ENCODE assay signal across 20 cellular contexts in the genomic region with DNA sequence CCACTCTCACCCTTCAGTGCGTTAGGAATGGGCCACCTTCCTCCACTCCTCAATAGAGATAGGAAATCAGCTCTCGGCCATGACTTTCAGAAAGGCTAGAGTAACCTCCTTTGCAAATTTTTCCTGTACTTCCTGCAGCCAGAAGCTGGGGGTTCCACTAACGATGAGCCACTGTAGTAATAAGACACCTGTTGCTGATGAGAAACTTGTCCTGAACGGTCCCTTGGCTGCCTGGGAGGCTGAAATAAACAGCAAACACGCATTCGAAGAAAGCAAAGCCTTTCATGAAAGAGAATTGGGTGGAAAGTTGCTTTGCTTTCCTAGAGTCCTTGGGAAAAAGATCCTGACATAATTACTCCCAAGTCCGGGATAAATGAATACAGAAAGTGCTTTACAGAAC.
A peak's percentile ranks its signal among the peaks of the same experiment; 100 is the strongest.
DNase-seq lines count a peak whose midpoint lies in the region; ATAC-seq, FAIRE-seq and TF ChIP-seq lines count a peak whose summit lies in the region.
"Had no signal": no experiment of that assay in that cellular context is flagged by ENCODE, and none has a peak within 500 bp of the region (broad histone marks: within the 10 kb centered on the region; RNA-seq: fewer than 3 reads in every experiment).

No MANE protein-coding gene starts in this region.

- ATAC-seq in GM23338 (no peak), GM21447 (IDR thresholded peaks at IDR 0.05; ENCODE audit: unreplicated experiment) (no peak), GM18502 (IDR thresholded peaks at IDR 0.05; ENCODE audit: poor library complexity, unreplicated experiment) (no peak)
- ATAC-seq: CD8-positive, alpha-beta T cell had no signal

- H3K9me3 ChIP-seq in endothelial cell of umbilical vein (replicated peaks; ENCODE audit: control insufficient read depth, insufficient read depth, low read length), result no peaks in the 10 kb centered on the region
- H3K9me3 ChIP-seq: BLaER1, Caco-2, HAP-1 had no signal

- no peak overlapping the region for H3K27ac Mint-ChIP-seq in GM23338
- H3K27ac Mint-ChIP-seq: B cell; CD4-positive, CD25-positive, alpha-beta regulatory T cell; CD8-positive, alpha-beta T cell had no signal

- intact Hi-C loops in endothelial cell of umbilical vein (cut with micrococcal nuclease), result no loop called here

- H3K4me1 Mint-ChIP-seq in GM23338, result peaks cover 6% of the 10 kb centered on the region
- H3K4me1 Mint-ChIP-seq: B cell; CD4-positive, CD25-positive, alpha-beta regulatory T cell had no signal

- no peaks in the 10 kb centered on the region for H3F3A ChIP-seq in GM23338 (replicated peaks; ENCODE audit: low read depth)

- H3K9ac ChIP-seq in endothelial cell of umbilical vein (replicated peaks; ENCODE audit: extremely low read depth, insufficient read depth, low read length), result no peak overlapping the region
- H3K9ac ChIP-seq: BLaER1 had no signal

- H3K27me3 ChIP-seq in GM23338 (ENCODE audit: insufficient read depth), result no peaks in the 10 kb centered on the region
- no peaks in the 10 kb centered on the region for H3K27me3 ChIP-seq in endothelial cell of umbilical vein (ENCODE audit: control insufficient read depth in 2 of 2, insufficient read depth in 2 of 2, low read length in 2 of 2)
- H3K27me3 ChIP-seq: BLaER1 had no signal

- H4K20me1 ChIP-seq in GM23338 (replicated peaks; ENCODE audit: insufficient read depth) (no peaks in the 10 kb centered on the region), endothelial cell of umbilical vein (replicated peaks; ENCODE audit: control insufficient read depth, extremely low read depth, insufficient read depth, low read length) (no peaks in the 10 kb centered on the region)
- H4K20me1 ChIP-seq: BLaER1 had no signal

- no peak overlapping the region for H3K4me3 ChIP-seq in GM23338
- H3K4me3 ChIP-seq in endothelial cell of umbilical vein (replicated peaks in 1 of 3; ENCODE audit: insufficient read depth in 1 of 3, low read depth in 1 of 3, low read length in 3 of 3), result no peak overlapping the region
- H3K4me3 ChIP-seq: BLaER1, HAP-1 had no signal

- H3K27me3 Mint-ChIP-seq in GM23338 (ENCODE audit: insufficient read depth, low read depth, poor library complexity), result peaks cover 3% of the 10 kb centered on the region

- dilution Hi-C loops in endothelial cell of umbilical vein (cut with MboI; ENCODE audit: extremely low pct_ligation_motif_present, low sequenced_read_pairs), result no loop called here

- H3K79me2 ChIP-seq in GM23338 (replicated peaks; ENCODE audit: insufficient read depth), result no peaks in the 10 kb centered on the region
- no peaks in the 10 kb centered on the region for H3K79me2 ChIP-seq in endothelial cell of umbilical vein (ENCODE audit: control insufficient read depth, insufficient read depth, low read length)

- H3K4me1 ChIP-seq in GM23338 (ENCODE audit: insufficient read depth) (peaks cover 5% of the 10 kb centered on the region), endothelial cell of umbilical vein (ENCODE audit: control insufficient read depth, extremely low read depth, insufficient read depth, low read length) (peaks cover 5% of the 10 kb centered on the region)
- H3K4me1 ChIP-seq: Caco-2, HAP-1 had no signal

- H2AFZ ChIP-seq in GM23338 (peak overlapping the region; percentile 47; the same call in 1 of the 2 replicates), endothelial cell of umbilical vein (ENCODE audit: low read depth, low read length) (peak overlapping the region; percentile 36)

- CTCF ChIA-PET in endothelial cell of umbilical vein (lab: Charles Lee), result interaction anchor here (1.1 kb wide), 1 partner anchor 18 kb away, joined by 3 read pairs; no protein-coding TSS in a partner anchor

- TF ChIP-seq CTCF in GM23338 (conservative IDR thresholded peaks at IDR 0.05; ENCODE audit: low read depth in 2 of 2) (no peak), endothelial cell of umbilical vein (IDR thresholded peaks at IDR 0.05; ENCODE audit: extremely low read depth in 1 of 2, insufficient read depth in 1 of 2, low read depth in 1 of 2, low read length in 2 of 2) (no peak)

- POLR2A ChIA-PET in endothelial cell of umbilical vein (lab: Charles Lee), result no interaction called here

- no peak for FAIRE-seq in endothelial cell of umbilical vein (lab: Jason Lieb, UNC)
- FAIRE-seq: A204.1, G401.6, GM12892, H54 had no signal

- no peak overlapping the region for H3K4me3 Mint-ChIP-seq in GM23338
- H3K4me3 Mint-ChIP-seq: B cell; CD4-positive, CD25-positive, alpha-beta regulatory T cell; CD8-positive, alpha-beta T cell had no signal

- H3K4me2 ChIP-seq in GM23338, result no peak overlapping the region
- H3K4me2 ChIP-seq in endothelial cell of umbilical vein (ENCODE audit: insufficient read depth, low read length), result no peak overlapping the region
- H3K4me2 ChIP-seq: BLaER1 had no signal

- H3K36me3 ChIP-seq in GM23338 (ENCODE audit: insufficient read depth), result no peaks in the 10 kb centered on the region
- H3K36me3 ChIP-seq in endothelial cell of umbilical vein (ENCODE audit: control insufficient read depth in 2 of 2, extremely low read depth in 1 of 2, insufficient read depth in 2 of 2, low read length in 2 of 2), result no peaks in the 10 kb centered on the region
- H3K36me3 ChIP-seq: BLaER1, HAP-1 had no signal

- TF ChIP-seq POLR2A in endothelial cell of umbilical vein (IDR thresholded peaks at IDR 0.05; ENCODE audit: low read depth, low read length), result no peak

- H3K9me1 ChIP-seq in endothelial cell of umbilical vein (replicated peaks; ENCODE audit: control insufficient read depth, extremely low read depth, insufficient read depth, low read length), result no peaks in the 10 kb centered on the region

- H3K27ac ChIP-seq in GM23338 (ENCODE audit: low read depth), result no peak overlapping the region
- H3K27ac ChIP-seq in endothelial cell of umbilical vein (ENCODE audit: insufficient read depth, low read depth, low read length), result no peak overlapping the region
- H3K27ac ChIP-seq: 22Rv1, BLaER1, C4-2B had no signal

- BruUV-seq in endothelial cell of umbilical vein (replicated peaks; lab: Mats Ljungman, UMichigan), result no TSS peak

- H3K9me3 Mint-ChIP-seq in GM23338, result no peaks in the 10 kb centered on the region
- H3K9me3 Mint-ChIP-seq: CD8-positive, alpha-beta T cell had no signal

- H3K9me2 ChIP-seq in GM23338 (ENCODE audit: insufficient read depth), result no peaks in the 10 kb centered on the region

- DNase-seq in GM23338 (ENCODE audit: low spot score), result no peak
- peak; percentile 7 for DNase-seq in dermis blood vessel endothelial cell
- no peak for DNase-seq in endothelial cell of umbilical vein (ENCODE audit: low read depth, low spot score)
- DNase-seq in NCI-H82 treated with DMSO at 0.1 percent for 48 hours (lab: John Stamatoyannopoulos, UW; ENCODE audit: unreplicated experiment), result no peak
- DNase-seq: Caco-2; CD4-positive, CD25-positive, alpha-beta regulatory T cell; CD8-positive, alpha-beta T cell; DMS153; DND-41 had no signal

- H3K36me3 Mint-ChIP-seq in GM23338 (ENCODE audit: low read depth), result no peaks in the 10 kb centered on the region; the same call in 1 of the 3 replicates
- H3K36me3 Mint-ChIP-seq: CD4-positive, CD25-positive, alpha-beta regulatory T cell; CD8-positive, alpha-beta T cell had no signal

TF ChIP-seq in GM23338, 12 proteins besides CTCF, POLR2A, EP300 and RAD21 (continues in another document):
- no peak for TF ChIP-seq JUNB (IDR thresholded peaks at IDR 0.05; ENCODE audit: unreplicated experiment)

TF ChIP-seq in endothelial cell of umbilical vein, 7 proteins besides CTCF, POLR2A, EP300 and RAD21:
- TF ChIP-seq FOS (IDR thresholded peaks at IDR 0.05; ENCODE audit: borderline replicate concordance, insufficient read depth, low read length), result no peak
- TF ChIP-seq, protein P1, sequence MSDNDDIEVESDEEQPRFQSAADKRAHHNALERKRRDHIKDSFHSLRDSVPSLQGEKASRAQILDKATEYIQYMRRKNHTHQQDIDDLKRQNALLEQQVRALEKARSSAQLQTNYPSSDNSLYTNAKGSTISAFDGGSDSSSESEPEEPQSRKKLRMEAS (IDR thresholded peaks at IDR 0.05; ENCODE audit: insufficient read depth, insufficient read length), result no peak
- no peak for TF ChIP-seq GATA2 (IDR thresholded peaks at IDR 0.05; ENCODE audit: insufficient read depth, insufficient read length, low read depth, low read length)
- no peak for TF ChIP-seq JUN (IDR thresholded peaks at IDR 0.05; ENCODE audit: borderline replicate concordance, insufficient read depth, insufficient read length, low read depth)
- no peak for TF ChIP-seq MYC (IDR thresholded peaks at IDR 0.05; ENCODE audit: low read depth, low read length)
- no peak for TF ChIP-seq POLR2AphosphoS5 (IDR thresholded peaks at IDR 0.05; ENCODE audit: insufficient read depth, low read depth, low read length)
- no peak for TF ChIP-seq EZH2 (IDR thresholded peaks at IDR 0.05; ENCODE audit: borderline replicate concordance, low read depth, low read length, severe bottlenecking)
